11 cellular contexts compared by ENCODE assay signal in the genomic region with DNA sequence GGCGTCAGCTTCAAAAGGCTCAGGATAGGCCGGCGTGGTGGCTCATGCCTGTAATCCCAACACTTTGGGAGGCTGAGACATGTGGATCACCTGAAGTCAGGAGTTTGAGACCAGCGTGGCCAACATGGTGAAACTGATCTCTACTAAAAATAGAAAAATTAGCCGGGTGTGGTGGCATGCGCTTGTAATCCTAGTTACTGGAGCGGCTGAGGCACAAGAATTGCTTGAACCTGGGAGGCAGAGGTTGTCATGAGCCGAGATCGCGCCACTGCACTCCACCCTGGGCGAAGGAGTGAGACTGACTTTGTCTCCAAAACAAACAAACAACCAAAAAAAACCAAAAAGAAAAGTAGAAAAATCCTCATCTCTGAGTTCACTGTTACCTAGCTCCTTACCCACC. TPM values are rescaled to one million over a fixed set of nuclear protein-coding genes. Genes with fewer than 3 reads are reported as not detected.
"Had no signal": no experiment of that assay in that cellular context is flagged by ENCODE, and none has a peak within 500 bp of the region (broad histone marks: within the 10 kb centered on the region; RNA-seq: fewer than 3 reads in every experiment).

No MANE protein-coding gene starts in this region.

RNA-seq across cellular contexts. Expression of a gene that starts 3.4 kb away (rescaled TPM):
- total RNA-seq: OCI-LY7, PC-3, PC-9, Peyer's patch, Right ventricle myocardium inferior, Right ventricle myocardium superior, RPMI7951, SJCRH30, SJSA1, SK-MEL-5 had no signal
- polyA plus RNA-seq: SK-N-SH had no signal

RNA-seq across cellular contexts. Expression of a gene that starts 11.3 kb away (rescaled TPM):
- total RNA-seq: OCI-LY7, PC-3, PC-9, Peyer's patch, Right ventricle myocardium inferior, Right ventricle myocardium superior, RPMI7951, SJCRH30, SJSA1, SK-MEL-5 had no signal
- polyA plus RNA-seq: SK-N-SH had no signal

RNA-seq across cellular contexts. Expression of a gene that starts 11.6 kb away (rescaled TPM):
- total RNA-seq: OCI-LY7, PC-3, PC-9, Peyer's patch, Right ventricle myocardium inferior, Right ventricle myocardium superior, RPMI7951, SJCRH30, SJSA1, SK-MEL-5 had no signal
- polyA plus RNA-seq: SK-N-SH had no signal

RNA-seq across cellular contexts. Expression of a gene that starts 25.9 kb away (rescaled TPM):
- total RNA-seq: OCI-LY7, PC-3, PC-9, Peyer's patch, Right ventricle myocardium inferior, Right ventricle myocardium superior, RPMI7951, SJCRH30, SJSA1, SK-MEL-5 had no signal
- polyA plus RNA-seq: SK-N-SH had no signal

RNA-seq across cellular contexts. Expression of a gene that starts 33.5 kb away (rescaled TPM):
- total RNA-seq: PC-3, PC-9, Peyer's patch, Right ventricle myocardium inferior, Right ventricle myocardium superior, RPMI7951, SJCRH30, SJSA1, SK-MEL-5 had no signal
- polyA plus RNA-seq: SK-N-SH had no signal
